Comparison of ENCODE assay signal across 2 cellular contexts in the genomic region with DNA sequence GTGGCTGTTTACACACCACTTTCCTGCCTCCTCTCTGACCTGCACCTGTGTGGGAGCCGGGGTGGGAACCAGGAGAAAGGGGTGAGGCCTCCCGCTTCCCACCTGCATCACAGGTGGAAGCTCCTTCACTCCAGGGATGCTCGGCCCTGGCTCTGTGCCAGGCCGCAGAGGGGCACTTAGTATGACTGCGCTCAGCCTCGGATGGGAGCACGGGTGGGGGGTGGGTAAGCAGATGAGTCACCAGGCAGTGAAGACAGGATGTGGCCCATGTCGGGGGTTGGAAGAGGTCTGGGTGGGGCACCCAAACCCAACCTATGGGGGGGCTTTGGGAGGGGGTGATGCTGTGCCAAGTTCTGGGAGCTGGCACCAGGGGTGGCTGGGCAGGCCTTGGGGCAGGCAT.
TF ChIP-seq lines count a peak whose summit lies in the region.

No MANE protein-coding gene starts in this region.

TF ChIP-seq in H1, 55 proteins besides CTCF, POLR2A, EP300 and RAD21:
- TF ChIP-seq CEBPB (IDR thresholded peaks at IDR 0.05; ENCODE audit: low read depth, low read length) = no peak
- no peak for TF ChIP-seq TCF12 (IDR thresholded peaks at IDR 0.05; ENCODE audit: low read depth, low read length)
- no peak for TF ChIP-seq KDM4A (IDR thresholded peaks at IDR 0.05; ENCODE audit: low read depth, low read length, severe bottlenecking)
- no peak for TF ChIP-seq CREB1 (IDR thresholded peaks at IDR 0.05)
- TF ChIP-seq NRF1 (IDR thresholded peaks at IDR 0.05; ENCODE audit: low read depth, low read length) = no peak
- TF ChIP-seq CHD1 (IDR thresholded peaks at IDR 0.05; ENCODE audit: low read depth, low read length) = no peak

TF ChIP-seq in HepG2, 621 proteins besides CTCF, POLR2A, EP300 and RAD21:
- TF ChIP-seq, protein P1, sequence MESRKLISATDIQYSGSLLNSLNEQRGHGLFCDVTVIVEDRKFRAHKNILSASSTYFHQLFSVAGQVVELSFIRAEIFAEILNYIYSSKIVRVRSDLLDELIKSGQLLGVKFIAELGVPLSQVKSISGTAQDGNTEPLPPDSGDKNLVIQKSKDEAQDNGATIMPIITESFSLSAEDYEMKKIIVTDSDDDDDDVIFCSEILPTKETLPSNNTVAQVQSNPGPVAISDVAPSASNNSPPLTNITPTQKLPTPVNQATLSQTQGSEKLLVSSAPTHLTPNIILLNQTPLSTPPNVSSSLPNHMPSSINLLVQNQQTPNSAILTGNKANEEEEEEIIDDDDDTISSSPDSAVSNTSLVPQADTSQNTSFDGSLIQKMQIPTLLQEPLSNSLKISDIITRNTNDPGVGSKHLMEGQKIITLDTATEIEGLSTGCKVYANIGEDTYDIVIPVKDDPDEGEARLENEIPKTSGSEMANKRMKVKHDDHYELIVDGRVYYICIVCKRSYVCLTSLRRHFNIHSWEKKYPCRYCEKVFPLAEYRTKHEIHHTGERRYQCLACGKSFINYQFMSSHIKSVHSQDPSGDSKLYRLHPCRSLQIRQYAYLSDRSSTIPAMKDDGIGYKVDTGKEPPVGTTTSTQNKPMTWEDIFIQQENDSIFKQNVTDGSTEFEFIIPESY (CRISPR knock-in tag; IDR thresholded peaks at IDR 0.05) = no peak
- TF ChIP-seq, protein P2, sequence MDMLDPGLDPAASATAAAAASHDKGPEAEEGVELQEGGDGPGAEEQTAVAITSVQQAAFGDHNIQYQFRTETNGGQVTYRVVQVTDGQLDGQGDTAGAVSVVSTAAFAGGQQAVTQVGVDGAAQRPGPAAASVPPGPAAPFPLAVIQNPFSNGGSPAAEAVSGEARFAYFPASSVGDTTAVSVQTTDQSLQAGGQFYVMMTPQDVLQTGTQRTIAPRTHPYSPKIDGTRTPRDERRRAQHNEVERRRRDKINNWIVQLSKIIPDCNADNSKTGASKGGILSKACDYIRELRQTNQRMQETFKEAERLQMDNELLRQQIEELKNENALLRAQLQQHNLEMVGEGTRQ (IDR thresholded peaks at IDR 0.05; ENCODE audit: low read depth, low read length) = no peak
- TF ChIP-seq, protein P2 (CRISPR knock-in tag; IDR thresholded peaks at IDR 0.05; ENCODE audit: borderline replicate concordance) = no peak
- TF ChIP-seq, protein P3, sequence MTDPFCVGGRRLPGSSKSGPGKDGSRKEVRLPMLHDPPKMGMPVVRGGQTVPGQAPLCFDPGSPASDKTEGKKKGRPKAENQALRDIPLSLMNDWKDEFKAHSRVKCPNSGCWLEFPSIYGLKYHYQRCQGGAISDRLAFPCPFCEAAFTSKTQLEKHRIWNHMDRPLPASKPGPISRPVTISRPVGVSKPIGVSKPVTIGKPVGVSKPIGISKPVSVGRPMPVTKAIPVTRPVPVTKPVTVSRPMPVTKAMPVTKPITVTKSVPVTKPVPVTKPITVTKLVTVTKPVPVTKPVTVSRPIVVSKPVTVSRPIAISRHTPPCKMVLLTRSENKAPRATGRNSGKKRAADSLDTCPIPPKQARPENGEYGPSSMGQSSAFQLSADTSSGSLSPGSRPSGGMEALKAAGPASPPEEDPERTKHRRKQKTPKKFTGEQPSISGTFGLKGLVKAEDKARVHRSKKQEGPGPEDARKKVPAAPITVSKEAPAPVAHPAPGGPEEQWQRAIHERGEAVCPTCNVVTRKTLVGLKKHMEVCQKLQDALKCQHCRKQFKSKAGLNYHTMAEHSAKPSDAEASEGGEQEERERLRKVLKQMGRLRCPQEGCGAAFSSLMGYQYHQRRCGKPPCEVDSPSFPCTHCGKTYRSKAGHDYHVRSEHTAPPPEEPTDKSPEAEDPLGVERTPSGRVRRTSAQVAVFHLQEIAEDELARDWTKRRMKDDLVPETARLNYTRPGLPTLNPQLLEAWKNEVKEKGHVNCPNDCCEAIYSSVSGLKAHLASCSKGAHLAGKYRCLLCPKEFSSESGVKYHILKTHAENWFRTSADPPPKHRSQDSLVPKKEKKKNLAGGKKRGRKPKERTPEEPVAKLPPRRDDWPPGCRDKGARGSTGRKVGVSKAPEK (CRISPR knock-in tag; IDR thresholded peaks at IDR 0.05; ENCODE audit: borderline replicate concordance) = no peak
- TF ChIP-seq ZNF317 (CRISPR knock-in tag; IDR thresholded peaks at IDR 0.05) (no peak), RBM39 (IDR thresholded peaks at IDR 0.05; ENCODE audit: low read depth, low read length, poor library complexity, severe bottlenecking) (no peak), BCL6 (CRISPR knock-in tag; IDR thresholded peaks at IDR 0.05) (no peak), LCORL (IDR thresholded peaks at IDR 0.05) (no peak), LCORL (CRISPR knock-in tag; IDR thresholded peaks at IDR 0.05) (no peak), MAF1 (CRISPR knock-in tag; IDR thresholded peaks at IDR 0.05; ENCODE audit: borderline replicate concordance) (no peak), HHEX (CRISPR knock-in tag; IDR thresholded peaks at IDR 0.05) (no peak), ZNF17 (CRISPR knock-in tag; IDR thresholded peaks at IDR 0.05) (no peak), FOXM1 (CRISPR knock-in tag; IDR thresholded peaks at IDR 0.05) (no peak), IKZF1 (IDR thresholded peaks at IDR 0.05) (no peak), PRPF4 (IDR thresholded peaks at IDR 0.05; ENCODE audit: low read depth, low read length, poor library complexity, severe bottlenecking) (no peak), MYNN (CRISPR knock-in tag; IDR thresholded peaks at IDR 0.05; ENCODE audit: low read depth) (no peak), NR2F2 (IDR thresholded peaks at IDR 0.05; ENCODE audit: borderline replicate concordance, low read depth) (no peak)
- TF ChIP-seq, protein P4, sequence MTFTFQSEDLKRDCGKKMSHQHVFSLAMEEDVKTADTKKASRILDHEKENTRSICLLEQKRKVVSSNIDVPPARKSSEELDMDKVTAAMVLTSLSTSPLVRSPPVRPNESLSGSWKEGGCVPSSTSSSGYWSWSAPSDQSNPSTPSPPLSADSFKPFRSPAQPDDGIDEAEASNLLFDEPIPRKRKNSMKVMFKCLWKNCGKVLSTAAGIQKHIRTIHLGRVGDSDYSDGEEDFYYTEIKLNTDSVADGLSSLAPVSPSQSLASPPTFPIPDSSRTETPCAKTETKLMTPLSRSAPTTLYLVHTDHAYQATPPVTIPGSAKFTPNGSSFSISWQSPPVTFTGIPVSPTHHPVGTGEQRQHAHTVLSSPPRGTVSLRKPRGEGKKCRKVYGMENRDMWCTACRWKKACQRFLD (CRISPR knock-in tag; IDR thresholded peaks at IDR 0.05; ENCODE audit: borderline replicate concordance) = no peak
- TF ChIP-seq, protein P5, sequence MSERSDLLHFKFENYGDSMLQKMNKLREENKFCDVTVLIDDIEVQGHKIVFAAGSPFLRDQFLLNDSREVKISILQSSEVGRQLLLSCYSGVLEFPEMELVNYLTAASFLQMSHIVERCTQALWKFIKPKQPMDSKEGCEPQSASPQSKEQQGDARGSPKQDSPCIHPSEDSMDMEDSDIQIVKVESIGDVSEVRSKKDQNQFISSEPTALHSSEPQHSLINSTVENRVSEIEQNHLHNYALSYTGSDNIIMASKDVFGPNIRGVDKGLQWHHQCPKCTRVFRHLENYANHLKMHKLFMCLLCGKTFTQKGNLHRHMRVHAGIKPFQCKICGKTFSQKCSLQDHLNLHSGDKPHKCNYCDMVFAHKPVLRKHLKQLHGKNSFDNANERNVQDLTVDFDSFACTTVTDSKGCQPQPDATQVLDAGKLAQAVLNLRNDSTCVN (CRISPR knock-in tag; IDR thresholded peaks at IDR 0.05; ENCODE audit: borderline replicate concordance) = no peak
- TF ChIP-seq, protein P6, sequence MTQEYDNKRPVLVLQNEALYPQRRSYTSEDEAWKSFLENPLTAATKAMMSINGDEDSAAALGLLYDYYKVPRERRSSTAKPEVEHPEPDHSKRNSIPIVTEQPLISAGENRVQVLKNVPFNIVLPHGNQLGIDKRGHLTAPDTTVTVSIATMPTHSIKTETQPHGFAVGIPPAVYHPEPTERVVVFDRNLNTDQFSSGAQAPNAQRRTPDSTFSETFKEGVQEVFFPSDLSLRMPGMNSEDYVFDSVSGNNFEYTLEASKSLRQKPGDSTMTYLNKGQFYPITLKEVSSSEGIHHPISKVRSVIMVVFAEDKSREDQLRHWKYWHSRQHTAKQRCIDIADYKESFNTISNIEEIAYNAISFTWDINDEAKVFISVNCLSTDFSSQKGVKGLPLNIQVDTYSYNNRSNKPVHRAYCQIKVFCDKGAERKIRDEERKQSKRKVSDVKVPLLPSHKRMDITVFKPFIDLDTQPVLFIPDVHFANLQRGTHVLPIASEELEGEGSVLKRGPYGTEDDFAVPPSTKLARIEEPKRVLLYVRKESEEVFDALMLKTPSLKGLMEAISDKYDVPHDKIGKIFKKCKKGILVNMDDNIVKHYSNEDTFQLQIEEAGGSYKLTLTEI (CRISPR knock-in tag; conservative IDR thresholded peaks at IDR 0.05) = no peak
- TF ChIP-seq, protein P7, sequence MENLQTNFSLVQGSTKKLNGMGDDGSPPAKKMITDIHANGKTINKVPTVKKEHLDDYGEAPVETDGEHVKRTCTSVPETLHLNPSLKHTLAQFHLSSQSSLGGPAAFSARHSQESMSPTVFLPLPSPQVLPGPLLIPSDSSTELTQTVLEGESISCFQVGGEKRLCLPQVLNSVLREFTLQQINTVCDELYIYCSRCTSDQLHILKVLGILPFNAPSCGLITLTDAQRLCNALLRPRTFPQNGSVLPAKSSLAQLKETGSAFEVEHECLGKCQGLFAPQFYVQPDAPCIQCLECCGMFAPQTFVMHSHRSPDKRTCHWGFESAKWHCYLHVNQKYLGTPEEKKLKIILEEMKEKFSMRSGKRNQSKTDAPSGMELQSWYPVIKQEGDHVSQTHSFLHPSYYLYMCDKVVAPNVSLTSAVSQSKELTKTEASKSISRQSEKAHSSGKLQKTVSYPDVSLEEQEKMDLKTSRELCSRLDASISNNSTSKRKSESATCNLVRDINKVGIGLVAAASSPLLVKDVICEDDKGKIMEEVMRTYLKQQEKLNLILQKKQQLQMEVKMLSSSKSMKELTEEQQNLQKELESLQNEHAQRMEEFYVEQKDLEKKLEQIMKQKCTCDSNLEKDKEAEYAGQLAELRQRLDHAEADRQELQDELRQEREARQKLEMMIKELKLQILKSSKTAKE (CRISPR knock-in tag; IDR thresholded peaks at IDR 0.05; ENCODE audit: borderline replicate concordance) = no peak
- TF ChIP-seq, protein P8, sequence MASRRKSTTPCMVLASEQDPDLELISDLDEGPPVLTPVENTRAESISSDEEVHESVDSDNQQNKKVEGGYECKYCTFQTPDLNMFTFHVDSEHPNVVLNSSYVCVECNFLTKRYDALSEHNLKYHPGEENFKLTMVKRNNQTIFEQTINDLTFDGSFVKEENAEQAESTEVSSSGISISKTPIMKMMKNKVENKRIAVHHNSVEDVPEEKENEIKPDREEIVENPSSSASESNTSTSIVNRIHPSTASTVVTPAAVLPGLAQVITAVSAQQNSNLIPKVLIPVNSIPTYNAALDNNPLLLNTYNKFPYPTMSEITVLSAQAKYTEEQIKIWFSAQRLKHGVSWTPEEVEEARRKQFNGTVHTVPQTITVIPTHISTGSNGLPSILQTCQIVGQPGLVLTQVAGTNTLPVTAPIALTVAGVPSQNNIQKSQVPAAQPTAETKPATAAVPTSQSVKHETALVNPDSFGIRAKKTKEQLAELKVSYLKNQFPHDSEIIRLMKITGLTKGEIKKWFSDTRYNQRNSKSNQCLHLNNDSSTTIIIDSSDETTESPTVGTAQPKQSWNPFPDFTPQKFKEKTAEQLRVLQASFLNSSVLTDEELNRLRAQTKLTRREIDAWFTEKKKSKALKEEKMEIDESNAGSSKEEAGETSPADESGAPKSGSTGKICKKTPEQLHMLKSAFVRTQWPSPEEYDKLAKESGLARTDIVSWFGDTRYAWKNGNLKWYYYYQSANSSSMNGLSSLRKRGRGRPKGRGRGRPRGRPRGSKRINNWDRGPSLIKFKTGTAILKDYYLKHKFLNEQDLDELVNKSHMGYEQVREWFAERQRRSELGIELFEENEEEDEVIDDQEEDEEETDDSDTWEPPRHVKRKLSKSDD (CRISPR knock-in tag; IDR thresholded peaks at IDR 0.05; ENCODE audit: low read depth) = no peak
